In genomic region chr17:10728331-10728730, GRCh38 we compare ENCODE assay signal across 13 cellular contexts.
"Had no signal": no experiment of that assay in that cellular context is flagged by ENCODE, and none has a peak within 500 bp of the region (broad histone marks: within the 10 kb centered on the region; RNA-seq: fewer than 3 reads in every experiment).

No MANE protein-coding gene starts in this region.

- DNase-seq: activated B cell treated with CpG ODN at 0.5 μM for 24 hours; activated CD4-positive, alpha-beta T cell treated with anti-CD3 and anti-CD28 coated beads for 48 hours; activated CD8-positive, alpha-beta T cell treated with anti-CD3 and anti-CD28 coated beads, Interleukin-2, amount 10 ng/mL, durations not matched to agents 7 days and 5 days; activated gamma-delta T cell treated with Interleukin-2 at 50 U/mL for 16 hours; activated naive CD8-positive, alpha-beta T cell treated with anti-CD3 and anti-CD28 coated beads, Interleukin-2, amount 10 ng/mL, durations not matched to agents 7 days and 5 days; dermis blood vessel endothelial cell; effector memory CD8-positive, alpha-beta T cell; nephron progenitor cell; stimulated activated CD4-positive, alpha-beta T cell treated with anti-CD3 and anti-CD28 coated beads, Interleukin-1b, Interleukin-23, amount 100 ng/mL, for 48 hours; stimulated activated naive CD8-positive, alpha-beta T cell treated with anti-CD3 and anti-CD28 coated beads, Interleukin-15, amount 100 ng/mL, for 72 hours; T-helper 2 cell had no signal

- H3K27me3 Mint-ChIP-seq: activated naive CD8-positive, alpha-beta T cell treated with anti-CD3 and anti-CD28 coated beads, Interleukin-2, amount 10 ng/mL, durations not matched to agents 7 days and 5 days; stimulated activated naive CD8-positive, alpha-beta T cell treated with anti-CD3 and anti-CD28 coated beads, Interleukin-15, amount 100 ng/mL, for 72 hours had no signal

- H3K27ac Mint-ChIP-seq: activated CD8-positive, alpha-beta T cell treated with anti-CD3 and anti-CD28 coated beads, Interleukin-2, amount 10 ng/mL, durations not matched to agents 7 days and 5 days; activated naive CD8-positive, alpha-beta T cell treated with anti-CD3 and anti-CD28 coated beads, Interleukin-2, amount 10 ng/mL, durations not matched to agents 7 days and 5 days; effector memory CD8-positive, alpha-beta T cell; nephron progenitor cell; progenitor cell of endocrine pancreas; stimulated activated naive CD8-positive, alpha-beta T cell treated with anti-CD3 and anti-CD28 coated beads, Interleukin-15, amount 100 ng/mL, for 72 hours had no signal

- H3K36me3 Mint-ChIP-seq: activated naive CD8-positive, alpha-beta T cell treated with anti-CD3 and anti-CD28 coated beads, Interleukin-2, amount 10 ng/mL, durations not matched to agents 7 days and 5 days had no signal

- ATAC-seq: activated CD8-positive, alpha-beta T cell treated with anti-CD3 and anti-CD28 coated beads, Interleukin-2, amount 10 ng/mL, durations not matched to agents 7 days and 5 days; effector memory CD8-positive, alpha-beta T cell; left lobe of liver; stimulated activated naive CD8-positive, alpha-beta T cell treated with anti-CD3 and anti-CD28 coated beads, Interleukin-15, amount 100 ng/mL, for 72 hours had no signal

- H3K9me3 Mint-ChIP-seq: activated B cell treated with CpG ODN at 0.5 μM for 24 hours; activated naive CD8-positive, alpha-beta T cell treated with anti-CD3 and anti-CD28 coated beads, Interleukin-2, amount 10 ng/mL, durations not matched to agents 7 days and 5 days; effector memory CD8-positive, alpha-beta T cell; nephron progenitor cell; stimulated activated naive CD8-positive, alpha-beta T cell treated with anti-CD3 and anti-CD28 coated beads, Interleukin-15, amount 100 ng/mL, for 72 hours had no signal
